Comparison of ENCODE assay signal across 8 cellular contexts in the genomic region with DNA sequence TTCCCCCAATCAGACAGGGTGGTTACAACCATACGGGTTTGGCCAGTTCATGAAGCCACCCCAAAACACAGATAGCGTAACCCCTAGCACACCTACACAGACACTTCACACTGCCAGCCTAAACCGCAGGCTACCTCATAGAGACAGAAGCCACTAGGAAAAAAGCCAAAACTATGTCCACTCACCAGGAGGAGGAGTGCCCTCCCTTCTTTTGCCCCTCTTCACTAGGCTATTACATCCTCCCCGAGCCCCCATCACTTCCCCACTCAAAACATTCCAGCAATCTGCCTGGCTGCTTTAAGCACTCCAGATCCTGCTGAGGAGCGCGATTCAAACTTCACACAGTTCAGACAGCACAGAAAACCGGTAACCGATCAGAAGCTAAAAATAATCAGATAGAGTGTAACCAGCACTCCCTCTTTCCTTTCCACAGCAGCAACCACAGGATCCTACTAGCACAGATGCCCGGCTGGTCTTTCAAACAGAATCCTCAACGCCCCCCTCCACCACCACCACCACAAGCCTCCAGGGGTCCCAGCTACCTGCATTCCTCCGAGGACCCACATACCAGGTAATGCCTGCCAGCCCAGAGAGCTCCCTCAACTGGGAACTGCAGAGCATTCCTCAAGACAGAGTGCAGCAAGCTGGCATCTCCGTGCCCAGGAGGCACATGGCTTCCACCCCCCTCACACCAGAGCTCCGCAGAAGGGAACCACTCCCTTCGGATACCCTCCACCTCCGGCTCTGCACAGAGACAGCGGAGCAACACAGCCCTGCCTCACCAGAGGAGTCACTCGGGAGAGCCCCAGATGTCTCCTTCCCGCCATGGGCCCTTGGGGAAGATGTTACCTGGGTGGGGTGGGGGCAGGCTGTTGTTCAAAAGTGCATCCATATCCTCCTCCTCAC. TPM values are rescaled to one million over a fixed set of nuclear protein-coding genes. Genes with fewer than 3 reads are reported as not detected.
DNase-seq lines count a peak whose midpoint lies in the region; ATAC-seq and TF ChIP-seq lines count a peak whose summit lies in the region.

No MANE protein-coding gene starts in this region.

- H3K4me2 ChIP-seq in fibroblast of lung (ENCODE audit: extremely low read depth, insufficient read depth, low read length): peak overlapping the region; percentile 99

- CTCF ChIA-PET in BJ (lab: Yijun Ruan, JAX): interaction anchor here (0.5 to 1.3 kb wide), 6 partner anchors 9 to 84 kb away, joined by 3 to 4 read pairs (median 3); partner anchors contain the start of gene ZNF384

- no peak overlapping the region for H2AFZ ChIP-seq in fibroblast of lung (ENCODE audit: low read length)

- H3K36me3 Mint-ChIP-seq in activated T-cell treated with anti-CD3 and anti-CD28 coated beads, Interleukin-2, amount 50 U/mL, for 4 hours (ENCODE audit: insufficient read depth): peaks cover 40% of the 10 kb centered on the region
- H3K36me3 Mint-ChIP-seq in neural crest cell (ENCODE audit: low read depth): peaks cover 26% of the 10 kb centered on the region

- H3K9ac ChIP-seq in HUES64 (ENCODE audit: low read depth, low read length): peak overlapping the region; percentile 37
- peak overlapping the region; percentile 67 for H3K9ac ChIP-seq in fibroblast of lung (ENCODE audit: insufficient read depth, low read length)

- H3K27ac Mint-ChIP-seq in neural crest cell (ENCODE audit: unreplicated experiment): peak overlapping the region; percentile 85

- H3K9me3 Mint-ChIP-seq in activated T-cell treated with anti-CD3 and anti-CD28 coated beads, Interleukin-2, amount 50 U/mL, for 4 hours: no peaks in the 10 kb centered on the region
- no peaks in the 10 kb centered on the region for H3K9me3 Mint-ChIP-seq in neural crest cell

- peak overlapping the region; percentile 93 for H3K4me3 Mint-ChIP-seq in activated T-cell treated with anti-CD3 and anti-CD28 coated beads, Interleukin-2, amount 50 U/mL, for 4 hours
- peak overlapping the region; percentile 95 for H3K4me3 Mint-ChIP-seq in neural crest cell

- no peak for TF ChIP-seq CTCF in BJ (IDR thresholded peaks at IDR 0.05; ENCODE audit: insufficient read depth, low read depth, low read length)
- peak in 1 of 2 donors; percentile 4 for TF ChIP-seq CTCF in fibroblast of lung (conservative IDR thresholded peaks at IDR 0.05 in 1 of 2, IDR thresholded peaks at IDR 0.05 in 1 of 2; ENCODE audit: low read depth in 1 of 2, low read length in 2 of 2)
- peak; percentile 19 for TF ChIP-seq CTCF in neural crest cell (conservative IDR thresholded peaks at IDR 0.05)

- no peaks in the 10 kb centered on the region for H3K27me3 Mint-ChIP-seq in activated T-cell treated with anti-CD3 and anti-CD28 coated beads, Interleukin-2, amount 50 U/mL, for 4 hours (ENCODE audit: low read depth)
- H3K27me3 Mint-ChIP-seq in neural crest cell (ENCODE audit: low read depth): no peaks in the 10 kb centered on the region

- ATAC-seq in activated T-cell treated with anti-CD3 and anti-CD28 coated beads, Interleukin-2, amount 50 U/mL, for 4 hours: peak; percentile 46 to 53
- ATAC-seq in GM18858 (IDR thresholded peaks at IDR 0.05; ENCODE audit: unreplicated experiment) (no peak), HG02938 (IDR thresholded peaks at IDR 0.05; ENCODE audit: unreplicated experiment) (no peak)

- H4K20me1 ChIP-seq in fibroblast of lung (ENCODE audit: control insufficient read depth, extremely low read depth, insufficient read depth, low read length): no peaks in the 10 kb centered on the region

- POLR2A ChIA-PET in BJ (lab: Charles Lee): no interaction called here

- H3K4me3 ChIP-seq in BJ (ENCODE audit: low read depth, low read length): peak overlapping the region; percentile 98
- H3K4me3 ChIP-seq in HUES64 (ENCODE audit: low read length): peak overlapping the region; percentile 88
- H3K4me3 ChIP-seq in fibroblast of lung (replicated peaks in 1 of 4; ENCODE audit: control extremely low read depth in 1 of 4, insufficient read depth in 1 of 4, low read depth in 3 of 4, low read length in 4 of 4): peak overlapping the region; percentile 90 to 94 (median 93)

- H3K9me3 ChIP-seq in HUES64 (ENCODE audit: insufficient read depth, low read depth, low read length): no peaks in the 10 kb centered on the region
- H3K9me3 ChIP-seq in fibroblast of lung (ENCODE audit: control insufficient read depth, insufficient read depth, low read depth, low read length): no peaks in the 10 kb centered on the region

- H3K27me3 ChIP-seq in BJ (ENCODE audit: control insufficient read depth, insufficient read depth, low read length) (no peaks in the 10 kb centered on the region), HUES64 (ENCODE audit: insufficient read depth, low read length) (no peaks in the 10 kb centered on the region), fibroblast of lung (ENCODE audit: control insufficient read depth, insufficient read depth, low read length) (no peaks in the 10 kb centered on the region)

- WGBS in HUES64: 20% methylated on average over 18 of the region's 18 CpGs

- H3K4me1 ChIP-seq in HUES64 (ENCODE audit: insufficient read depth, low read length): peaks cover 18% of the 10 kb centered on the region
- H3K4me1 ChIP-seq in fibroblast of lung (ENCODE audit: control insufficient read depth, extremely low read depth, insufficient read depth, low read length): peaks cover 15% of the 10 kb centered on the region

- peaks cover 45% of the 10 kb centered on the region for H3K4me1 Mint-ChIP-seq in activated T-cell treated with anti-CD3 and anti-CD28 coated beads, Interleukin-2, amount 50 U/mL, for 4 hours (ENCODE audit: low read depth)
- H3K4me1 Mint-ChIP-seq in neural crest cell: peaks cover 39% of the 10 kb centered on the region

- peak overlapping the region; percentile 66; the same call in 1 of the 2 replicates for H3K27ac ChIP-seq in HUES64 (ENCODE audit: low read depth, low read length)
- H3K27ac ChIP-seq in fibroblast of lung (ENCODE audit: insufficient read depth, low read length): peak overlapping the region; percentile 56

- DNase-seq in BJ (ENCODE audit: low read depth): no peak
- peak; percentile 48 for DNase-seq in activated T-cell treated with anti-CD3 and anti-CD28 coated beads, Interleukin-2, amount 50 U/mL, for 4 hours
- peak in 1 of 2 donors; percentile 51 for DNase-seq in fibroblast of lung (ENCODE audit: low read depth in 2 of 2)
- no peak for DNase-seq in neural crest cell (ENCODE audit: low read depth, low spot score)
- DNase-seq in SHP77 treated with DMSO at 0.1 percent for 48 hours (lab: John Stamatoyannopoulos, UW): no peak

- H3K79me2 ChIP-seq in fibroblast of lung (ENCODE audit: control insufficient read depth, insufficient read depth, low read length): peaks cover 38% of the 10 kb centered on the region

- H3K36me3 ChIP-seq in BJ (ENCODE audit: control insufficient read depth, insufficient read depth, low read length) (peaks cover 22% of the 10 kb centered on the region), HUES64 (ENCODE audit: insufficient read depth, low read length) (peaks cover 46% of the 10 kb centered on the region), fibroblast of lung (ENCODE audit: control insufficient read depth, insufficient read depth, low read length) (peaks cover 13% of the 10 kb centered on the region)

RNA-seq across cellular contexts. Expression of gene CHD4, which starts 1.5 kb away (rescaled TPM):
- 69.8 and 87.6 TPM in 2 replicates for polyA plus RNA-seq in BJ (2011; rRNA removed)
- polyA minus RNA-seq in BJ (2011; rRNA and poly(A)+ RNA removed): 217 and 222 TPM in 2 replicates
- 181 TPM for polyA plus RNA-seq in HUES64 (2013, experiment 1 of 2)
- polyA plus RNA-seq in HUES64 (2013, experiment 2 of 2): 207 TPM
- total RNA-seq in activated T-cell treated with anti-CD3 and anti-CD28 coated beads, Interleukin-2, amount 50 U/mL, for 4 hours: 100 to 1,000 TPM; 311 to 336 (median 332) TPM
- 241 and 256 TPM in 2 replicates for total RNA-seq in fibroblast of lung
- polyA plus RNA-seq in fibroblast of lung: 76.1 and 96.0 TPM in 2 replicates
- polyA plus RNA-seq in fibroblast of lung (2012): 118 and 120 TPM in 2 replicates
- polyA minus RNA-seq in fibroblast of lung (ENCODE audit: low replicate concordance): 323 and 390 TPM in 2 replicates
- 476 and 492 TPM in 2 replicates for total RNA-seq in neural crest cell

RNA-seq across cellular contexts. Expression of gene LPAR5, which starts 30.1 kb away (rescaled TPM):
- polyA plus RNA-seq in BJ (2011; rRNA removed): 0.05 TPM in 1 of 2 replicates, not detected in the other
- not detected in 2 replicates for polyA minus RNA-seq in BJ (2011; rRNA and poly(A)+ RNA removed)
- polyA plus RNA-seq in HUES64 (2013, experiment 1 of 2): 0.30 TPM
- polyA plus RNA-seq in HUES64 (2013, experiment 2 of 2): 0.51 TPM
- total RNA-seq in activated T-cell treated with anti-CD3 and anti-CD28 coated beads, Interleukin-2, amount 50 U/mL, for 4 hours: 1 to 10 TPM; 3.8 to 5.5 (median 5.1) TPM
- total RNA-seq in fibroblast of lung: not detected in 2 replicates
- polyA plus RNA-seq in fibroblast of lung: 0.02 and 0.07 TPM in 2 replicates
- polyA plus RNA-seq in fibroblast of lung (2012): 0.10 TPM in 1 of 2 replicates, not detected in the other
- polyA minus RNA-seq in fibroblast of lung (ENCODE audit: low replicate concordance): not detected in 2 replicates
- not detected in 2 replicates for total RNA-seq in neural crest cell

RNA-seq across cellular contexts. Expression of gene NOP2, which starts 37.6 kb away (rescaled TPM):
- 28.4 and 32.6 TPM in 2 replicates for polyA plus RNA-seq in BJ (2011; rRNA removed)
- polyA minus RNA-seq in BJ (2011; rRNA and poly(A)+ RNA removed): 18.1 and 37.2 TPM in 2 replicates
- 61.9 TPM for polyA plus RNA-seq in HUES64 (2013, experiment 1 of 2)
- polyA plus RNA-seq in HUES64 (2013, experiment 2 of 2): 59.0 TPM
- 100 to 1,000 TPM; 267 to 300 (median 270) TPM for total RNA-seq in activated T-cell treated with anti-CD3 and anti-CD28 coated beads, Interleukin-2, amount 50 U/mL, for 4 hours
- total RNA-seq in fibroblast of lung: 11.7 and 13.9 TPM in 2 replicates
- polyA plus RNA-seq in fibroblast of lung: 26.1 and 47.8 TPM in 2 replicates
- polyA plus RNA-seq in fibroblast of lung (2012): 18.6 and 34.5 TPM in 2 replicates
- polyA minus RNA-seq in fibroblast of lung (ENCODE audit: low replicate concordance): 77.1 and 94.1 TPM in 2 replicates
- 73.3 and 75.1 TPM in 2 replicates for total RNA-seq in neural crest cell

RNA-seq across cellular contexts. Expression of gene ACRBP, which starts 41.6 kb away (rescaled TPM):
- polyA plus RNA-seq in BJ (2011; rRNA removed) (0.17 and 0.40 TPM in 2 replicates), fibroblast of lung (0.50 and 0.72 TPM in 2 replicates)
- polyA minus RNA-seq in BJ (2011; rRNA and poly(A)+ RNA removed): 0.52 TPM in 1 of 2 replicates, not detected in the other
- 0.60 TPM for polyA plus RNA-seq in HUES64 (2013, experiment 1 of 2)
- polyA plus RNA-seq in HUES64 (2013, experiment 2 of 2): 1.1 TPM
- 1 to 10 TPM in 1 of 3 donors, under 1 TPM in 2; 0.65 to 1.3 (median 0.71) TPM for total RNA-seq in activated T-cell treated with anti-CD3 and anti-CD28 coated beads, Interleukin-2, amount 50 U/mL, for 4 hours
- total RNA-seq in fibroblast of lung (under 0.01 and 0.33 TPM in 2 replicates), neural crest cell (1.9 and 2.4 TPM in 2 replicates)
- polyA plus RNA-seq in fibroblast of lung (2012): 0.29 and 0.37 TPM in 2 replicates
- polyA minus RNA-seq in fibroblast of lung (ENCODE audit: low replicate concordance): 1.3 TPM in 1 of 2 replicates, not detected in the other

RNA-seq across cellular contexts. Expression of gene IFFO1, which starts 49.8 kb away (rescaled TPM):
- polyA plus RNA-seq in BJ (2011; rRNA removed): 19.6 and 31.9 TPM in 2 replicates
- 9.4 and 12.9 TPM in 2 replicates for polyA minus RNA-seq in BJ (2011; rRNA and poly(A)+ RNA removed)
- 9.0 TPM for polyA plus RNA-seq in HUES64 (2013, experiment 1 of 2)
- polyA plus RNA-seq in HUES64 (2013, experiment 2 of 2): 8.5 TPM
- total RNA-seq in activated T-cell treated with anti-CD3 and anti-CD28 coated beads, Interleukin-2, amount 50 U/mL, for 4 hours: 10 to 100 TPM in 1 of 3 donors, 1 to 10 TPM in 2; 8.5 to 10.2 (median 9.8) TPM
- 8.2 and 16.8 TPM in 2 replicates for total RNA-seq in fibroblast of lung
- polyA plus RNA-seq in fibroblast of lung: 21.7 and 26.9 TPM in 2 replicates
- polyA plus RNA-seq in fibroblast of lung (2012): 23.6 and 25.6 TPM in 2 replicates
- 18.8 and 22.0 TPM in 2 replicates for polyA minus RNA-seq in fibroblast of lung (ENCODE audit: low replicate concordance)
- total RNA-seq in neural crest cell: 27.2 and 28.9 TPM in 2 replicates

Comparison
In these comparisons a context has a peak if more than half of its experiments do, and no peak if none do; other contexts are left out.
1. ATAC-seq: peak in activated T-cell treated with anti-CD3 and anti-CD28 coated beads, Interleukin-2, amount 50 U/mL, for 4 hours (2 of 2); none in GM18858 (single experiment) and HG02938 (single experiment).
2. Peak in every context shown above with its lines, with median percentiles within 50 percentile points of each other: H3K4me3 ChIP-seq.